33 cellular contexts compared by ENCODE assay signal in the genomic region with DNA sequence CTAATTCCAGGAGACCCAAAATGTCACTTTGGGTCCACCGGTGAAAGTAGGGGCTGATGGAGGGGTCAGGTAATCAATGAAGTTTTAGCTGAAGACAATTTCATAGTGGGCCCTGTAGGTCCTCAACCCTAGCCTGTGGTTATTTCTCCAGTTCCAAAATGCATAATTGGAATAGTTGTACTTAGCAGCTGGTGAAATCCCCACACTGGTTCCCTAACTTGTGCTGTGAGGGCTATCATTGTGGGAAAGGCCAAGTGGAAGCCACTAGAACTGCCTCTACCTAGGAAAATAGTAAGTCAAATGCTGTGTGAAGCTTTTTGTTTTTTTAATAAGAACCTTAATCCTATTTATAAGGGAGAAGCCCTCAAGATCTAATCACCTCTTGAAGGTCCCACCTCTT.
"Had no signal": no experiment of that assay in that cellular context is flagged by ENCODE, and none has a peak within 500 bp of the region (broad histone marks: within the 10 kb centered on the region; RNA-seq: fewer than 3 reads in every experiment).

No MANE protein-coding gene starts in this region.

- ATAC-seq: activated naive CD4-positive, alpha-beta T cell treated with anti-CD3 and anti-CD28 coated beads, Interleukin-2, amount 50 U/mL, for 72 hours; activated naive CD8-positive, alpha-beta T cell treated with anti-CD3 and anti-CD28 coated beads, Interleukin-2, amount 50 U/mL, for 24 hours; activated T-cell treated with anti-CD3 and anti-CD28 coated beads, Interleukin-2, amount 50 U/mL, for 4 hours; activated T-cell treated with anti-CD3 and anti-CD28 coated beads, Interleukin-2, amount 50 U/mL, for 72 hours; activated T-helper 17 cell treated with anti-CD3 and anti-CD28 coated beads, Interleukin-2, amount 50 U/mL, for 72 hours; body of pancreas had no signal

- H3K27me3 ChIP-seq: adrenal gland, ascending aorta, body of pancreas, brain microvascular endothelial cell, breast epithelium, cardiac muscle cell had no signal

- H3K27ac ChIP-seq: adrenal gland, ascending aorta, body of pancreas, brain microvascular endothelial cell, breast epithelium, cardiac muscle cell had no signal

- H3K4me1 ChIP-seq: adrenal gland, ascending aorta, body of pancreas, breast epithelium had no signal

- H3K36me3 ChIP-seq: adrenal gland, ascending aorta, brain microvascular endothelial cell, breast epithelium, cardiac muscle cell had no signal

- H3K4me3 ChIP-seq: adrenal gland, ascending aorta, body of pancreas, breast epithelium, cardiac muscle cell had no signal

- DNase-seq: activated effector memory CD4-positive, alpha-beta T cell treated with anti-CD3 and anti-CD28 coated beads, Interleukin-2, amount 50 U/mL, for 16 hours; activated effector memory CD4-positive, alpha-beta T cell treated with Interleukin-2 at 50 U/mL for 16 hours; activated gamma-delta T cell; activated gamma-delta T cell treated with Interleukin-2 at 50 U/mL for 16 hours; activated naive CD4-positive, alpha-beta T cell; activated naive CD4-positive, alpha-beta T cell treated with anti-CD3 and anti-CD28 coated beads for 36 hours; activated naive CD4-positive, alpha-beta T cell treated with anti-CD3 and anti-CD28 coated beads, Interleukin-2, amount 10 ng/mL, durations not matched to agents 7 days and 5 days; activated naive CD4-positive, alpha-beta T cell treated with anti-CD3 and anti-CD28 coated beads, Interleukin-2, amount 50 U/mL, for 16 hours; activated naive CD4-positive, alpha-beta T cell treated with Interleukin-2 at 50 U/mL for 16 hours; activated naive CD8-positive, alpha-beta T cell treated with anti-CD3 and anti-CD28 coated beads for 36 hours; activated naive CD8-positive, alpha-beta T cell treated with anti-CD3 and anti-CD28 coated beads, Interleukin-2, amount 10 ng/mL, durations not matched to agents 7 days and 5 days; activated naive CD8-positive, alpha-beta T cell treated with anti-CD3 and anti-CD28 coated beads, Interleukin-2, amount 50 U/mL, for 24 hours; activated T-cell treated with anti-CD3 and anti-CD28 coated beads for 4 hours; activated T-cell treated with anti-CD3 and anti-CD28 coated beads, Interleukin-2, amount 50 U/mL, for 1 hour; activated T-cell treated with anti-CD3 and anti-CD28 coated beads, Interleukin-2, amount 50 U/mL, for 24 hours; activated T-cell treated with anti-CD3 and anti-CD28 coated beads, Interleukin-2, amount 50 U/mL, for 4 hours; activated T-cell treated with anti-CD3 and anti-CD28 coated beads, Interleukin-2, amount 50 U/mL, for 48 hours; activated T-cell treated with anti-CD3 and anti-CD28 coated beads, Interleukin-2, amount 50 U/mL, for 72 hours; adrenal gland; amniotic stem cell; amygdala; anterior cingulate cortex; aorta; body of pancreas; brain microvascular endothelial cell; caudate nucleus; central memory CD4-positive, alpha-beta T cell; cerebellar nuclear complex had no signal

- H3K9me3 ChIP-seq: adrenal gland had no signal
